Comparison of ENCODE assay signal across 14 cellular contexts in the genomic region with DNA sequence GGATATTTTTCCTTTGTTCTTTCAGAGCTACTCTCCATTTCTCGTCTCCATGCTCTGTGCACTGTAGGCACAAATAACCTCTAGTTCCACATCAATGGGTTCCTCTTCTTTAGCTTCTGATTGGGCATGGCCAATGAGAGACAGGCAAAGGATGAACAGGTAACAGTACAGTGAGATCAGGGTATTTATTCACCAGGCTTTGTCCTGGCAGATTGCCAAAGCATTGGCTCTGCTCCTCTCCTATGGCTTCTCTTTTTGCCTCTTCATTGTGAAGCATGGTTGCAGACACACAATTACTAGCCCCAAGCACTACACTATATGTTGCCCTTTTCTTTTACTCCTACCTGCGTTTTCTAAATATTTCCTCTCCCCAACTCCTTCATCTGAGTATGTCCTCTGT.
DNase-seq lines count a peak whose midpoint lies in the region; ATAC-seq lines count a peak whose summit lies in the region.
"Had no signal": no experiment of that assay in that cellular context is flagged by ENCODE, and none has a peak within 500 bp of the region (broad histone marks: within the 10 kb centered on the region; RNA-seq: fewer than 3 reads in every experiment).

No MANE protein-coding gene starts in this region.

- peak; percentile 33 for DNase-seq in NCI-H82 (lab: John Stamatoyannopoulos, UW)
- no peak for DNase-seq in NCI-H82 treated with DMSO at 0.1 percent for 48 hours (lab: John Stamatoyannopoulos, UW; ENCODE audit: unreplicated experiment)
- DNase-seq in HT-29 (ENCODE audit: low spot score) = peak; percentile 5
- DNase-seq in NCI-H345 (lab: John Stamatoyannopoulos, UW) = peak; percentile 83
- peak; percentile 0 for DNase-seq in globus pallidus (ENCODE audit: low spot score)
- DNase-seq in NOMO-1 treated with DMSO at 0.1 percent for 48 hours (lab: John Stamatoyannopoulos, UW; ENCODE audit: unreplicated experiment) = no peak
- DNase-seq: CD4-positive, alpha-beta T cell; GOT3; KG1; NCI-H187 treated with DMSO at 0.1 percent for 48 hours; NCI-H524 treated with DMSO at 0.1 percent for 48 hours; T-helper 1 cell; T1000 had no signal

- ATAC-seq in GM19035 (IDR thresholded peaks at IDR 0.05; ENCODE audit: unreplicated experiment) = no peak

Comparison
In these comparisons a context has a peak if more than half of its experiments do, and no peak if none do; other contexts are left out.
1. DNase-seq: peak in NCI-H82 (single experiment), HT-29 (single experiment), NCI-H345 (single experiment) and globus pallidus (single experiment); none in NCI-H82 treated with DMSO at 0.1 percent for 48 hours (single experiment) and NOMO-1 treated with DMSO at 0.1 percent for 48 hours (single experiment).